In genomic region chr21:17441370-17441769, GRCh38 we compare ENCODE assay signal across 10 cellular contexts.
DNase-seq lines count a peak whose midpoint lies in the region; ATAC-seq and TF ChIP-seq lines count a peak whose summit lies in the region.
"Had no signal": no experiment of that assay in that cellular context is flagged by ENCODE, and none has a peak within 500 bp of the region (broad histone marks: within the 10 kb centered on the region; RNA-seq: fewer than 3 reads in every experiment).

No MANE protein-coding gene starts in this region.

- peaks cover 65% of the 10 kb centered on the region for H3K4me1 ChIP-seq in neural progenitor cell
- H3K4me1 ChIP-seq in naive thymus-derived CD4-positive, alpha-beta T cell (ENCODE audit: control insufficient read depth in 2 of 2, insufficient read depth in 2 of 2, low read length in 2 of 2): no peaks in the 10 kb centered on the region

- H3F3A ChIP-seq in neural progenitor cell (ENCODE audit: low read depth): peaks cover 63% of the 10 kb centered on the region

- no peaks in the 10 kb centered on the region for H3K9me3 ChIP-seq in neural progenitor cell (ENCODE audit: low read depth)
- H3K9me3 ChIP-seq in naive thymus-derived CD4-positive, alpha-beta T cell (ENCODE audit: control insufficient read depth in 2 of 3, low read length in 3 of 3): no peaks in the 10 kb centered on the region

- H3K36me3 Mint-ChIP-seq in endothelial cell (ENCODE audit: low read depth, unreplicated experiment) (no peaks in the 10 kb centered on the region), neural progenitor cell (peaks cover 2% of the 10 kb centered on the region)
- no peaks in the 10 kb centered on the region for H3K36me3 Mint-ChIP-seq in naive thymus-derived CD4-positive, alpha-beta T cell

- H3K4me1 Mint-ChIP-seq in endothelial cell (ENCODE audit: unreplicated experiment) (peaks cover 40% of the 10 kb centered on the region), neural progenitor cell (peaks cover 66% of the 10 kb centered on the region)
- H3K4me1 Mint-ChIP-seq in naive thymus-derived CD4-positive, alpha-beta T cell: no peaks in the 10 kb centered on the region

- H2AFZ ChIP-seq in neural progenitor cell (replicated peaks): peak overlapping the region; percentile 56

- peaks cover 2% of the 10 kb centered on the region for H3K27me3 Mint-ChIP-seq in endothelial cell (ENCODE audit: unreplicated experiment)
- peaks cover 7% of the 10 kb centered on the region for H3K27me3 Mint-ChIP-seq in neural progenitor cell (ENCODE audit: insufficient read depth, low read depth)
- H3K27me3 Mint-ChIP-seq in naive thymus-derived CD4-positive, alpha-beta T cell: peaks cover 5 to 19% (median 13%) of the 10 kb centered on the region in 5 donors

- H3K4me3 ChIP-seq in neural progenitor cell: no peak overlapping the region
- no peak overlapping the region for H3K4me3 ChIP-seq in naive thymus-derived CD4-positive, alpha-beta T cell (ENCODE audit: low read length)

- ATAC-seq in naive thymus-derived CD4-positive, alpha-beta T cell: no peak
- ATAC-seq in stimulated activated naive CD8-positive, alpha-beta T cell treated with anti-CD3 and anti-CD28 coated beads, Interleukin-15, Interleukin-2, amounts not matched to agents 100 U/mL and 50 U/mL, for 24 hours: no peak

- H3K4me2 ChIP-seq in neural progenitor cell: peak overlapping the region; percentile 41

- no peaks in the 10 kb centered on the region for H4K20me1 ChIP-seq in neural progenitor cell (ENCODE audit: low read depth)

- CTCF ChIA-PET in naive thymus-derived CD4-positive, alpha-beta T cell (lab: Charles Lee): no interaction called here

- H3K27ac ChIP-seq in neural progenitor cell: peak overlapping the region; percentile 73
- no peak overlapping the region for H3K27ac ChIP-seq in naive thymus-derived CD4-positive, alpha-beta T cell (ENCODE audit: low read depth, low read length)

- no peaks in the 10 kb centered on the region for H3K27me3 ChIP-seq in neural progenitor cell
- no peaks in the 10 kb centered on the region for H3K27me3 ChIP-seq in naive thymus-derived CD4-positive, alpha-beta T cell (ENCODE audit: control insufficient read depth in 2 of 2, insufficient read depth in 2 of 2, low read length in 2 of 2)

- no peaks in the 10 kb centered on the region for H3K36me3 ChIP-seq in neural progenitor cell
- H3K36me3 ChIP-seq in naive thymus-derived CD4-positive, alpha-beta T cell (ENCODE audit: control insufficient read depth in 2 of 3, insufficient read depth in 3 of 3, low read length in 3 of 3): no peaks in the 10 kb centered on the region

- intact Hi-C loops in naive thymus-derived CD4-positive, alpha-beta T cell (cut with micrococcal nuclease): no loop called here

- no peak overlapping the region for H3K9ac ChIP-seq in neural progenitor cell

- DNase-seq in DMS153 treated with DMSO at 0.1 percent for 48 hours (lab: John Stamatoyannopoulos, UW; ENCODE audit: unreplicated experiment): peak; percentile 48
- peak; percentile 48 to 77 for DNase-seq in NCI-H446 (lab: John Stamatoyannopoulos, UW)
- no peak for DNase-seq in endothelial cell (ENCODE audit: low spot score)
- no peak for DNase-seq in neural progenitor cell (ENCODE audit: low spot score)
- DNase-seq in naive thymus-derived CD4-positive, alpha-beta T cell: no peak
- DNase-seq in stimulated activated naive CD8-positive, alpha-beta T cell treated with anti-CD3 and anti-CD28 coated beads, Interleukin-15, Interleukin-2, amounts not matched to agents 100 U/mL and 50 U/mL, for 24 hours: no peak
- DNase-seq in HPDE6-E6E7 (ENCODE audit: extremely low spot score): no peak
- DNase-seq in D341Med (ENCODE audit: low spot score): no peak

- H3K9me3 Mint-ChIP-seq in endothelial cell (ENCODE audit: unreplicated experiment) (no peaks in the 10 kb centered on the region), neural progenitor cell (peaks cover 9% of the 10 kb centered on the region)
- no peaks in the 10 kb centered on the region for H3K9me3 Mint-ChIP-seq in naive thymus-derived CD4-positive, alpha-beta T cell
- H3K9me3 Mint-ChIP-seq: activated T-helper 1 cell treated with anti-CD3 and anti-CD28 coated beads, Interleukin-12 subunit alpha, Interleukin-12 subunit beta, Interleukin-2, Interleukin-4 antibody, amounts not matched to agents 30 ng/mL and 10 ng/mL and 1 ng/mL, durations not matched to agents 14 hours and 24 hours and 36 hours; neural crest cell had no signal

- no peak overlapping the region for H3K4me3 Mint-ChIP-seq in endothelial cell (ENCODE audit: unreplicated experiment)
- no peak overlapping the region for H3K4me3 Mint-ChIP-seq in neural progenitor cell
- H3K4me3 Mint-ChIP-seq in naive thymus-derived CD4-positive, alpha-beta T cell: no peak overlapping the region
- H3K4me3 Mint-ChIP-seq: activated T-helper 1 cell treated with anti-CD3 and anti-CD28 coated beads, Interleukin-12 subunit alpha, Interleukin-12 subunit beta, Interleukin-2, Interleukin-4 antibody, amounts not matched to agents 30 ng/mL and 10 ng/mL and 1 ng/mL, durations not matched to agents 14 hours and 24 hours and 36 hours; neural crest cell had no signal

- no peaks in the 10 kb centered on the region for H3K79me2 ChIP-seq in neural progenitor cell (ENCODE audit: low read depth)

- peak overlapping the region; percentile 61 for H3K27ac Mint-ChIP-seq in endothelial cell (ENCODE audit: unreplicated experiment)
- peak overlapping the region; percentile 82 for H3K27ac Mint-ChIP-seq in neural progenitor cell
- H3K27ac Mint-ChIP-seq in naive thymus-derived CD4-positive, alpha-beta T cell: no peak overlapping the region
- H3K27ac Mint-ChIP-seq: activated T-helper 1 cell treated with anti-CD3 and anti-CD28 coated beads, Interleukin-12 subunit alpha, Interleukin-12 subunit beta, Interleukin-2, Interleukin-4 antibody, amounts not matched to agents 30 ng/mL and 10 ng/mL and 1 ng/mL, durations not matched to agents 14 hours and 24 hours and 36 hours had no signal

- POLR2A ChIA-PET in naive thymus-derived CD4-positive, alpha-beta T cell (lab: Charles Lee): no interaction called here

- TF ChIP-seq CTCF in endothelial cell (IDR thresholded peaks at IDR 0.05; ENCODE audit: unreplicated experiment) (no peak), neural progenitor cell (IDR thresholded peaks at IDR 0.05) (no peak)

Comparison
In these comparisons a context has a peak if more than half of its experiments do, and no peak if none do; other contexts are left out.
1. DNase-seq: peak in DMS153 treated with DMSO at 0.1 percent for 48 hours (single experiment) and NCI-H446 (2 of 2); none in endothelial cell (single experiment), neural progenitor cell (single experiment), naive thymus-derived CD4-positive, alpha-beta T cell (0 of 9), stimulated activated naive CD8-positive, alpha-beta T cell treated with anti-CD3 and anti-CD28 coated beads, Interleukin-15, Interleukin-2, amounts not matched to agents 100 U/mL and 50 U/mL, for 24 hours (single experiment), HPDE6-E6E7 (single experiment) and D341Med (single experiment).
2. H3K27ac Mint-ChIP-seq: peak in endothelial cell (single experiment) and neural progenitor cell (single experiment); none in naive thymus-derived CD4-positive, alpha-beta T cell (0 of 9).